Comparison of ENCODE assay signal across 8 cellular contexts in the genomic region with DNA sequence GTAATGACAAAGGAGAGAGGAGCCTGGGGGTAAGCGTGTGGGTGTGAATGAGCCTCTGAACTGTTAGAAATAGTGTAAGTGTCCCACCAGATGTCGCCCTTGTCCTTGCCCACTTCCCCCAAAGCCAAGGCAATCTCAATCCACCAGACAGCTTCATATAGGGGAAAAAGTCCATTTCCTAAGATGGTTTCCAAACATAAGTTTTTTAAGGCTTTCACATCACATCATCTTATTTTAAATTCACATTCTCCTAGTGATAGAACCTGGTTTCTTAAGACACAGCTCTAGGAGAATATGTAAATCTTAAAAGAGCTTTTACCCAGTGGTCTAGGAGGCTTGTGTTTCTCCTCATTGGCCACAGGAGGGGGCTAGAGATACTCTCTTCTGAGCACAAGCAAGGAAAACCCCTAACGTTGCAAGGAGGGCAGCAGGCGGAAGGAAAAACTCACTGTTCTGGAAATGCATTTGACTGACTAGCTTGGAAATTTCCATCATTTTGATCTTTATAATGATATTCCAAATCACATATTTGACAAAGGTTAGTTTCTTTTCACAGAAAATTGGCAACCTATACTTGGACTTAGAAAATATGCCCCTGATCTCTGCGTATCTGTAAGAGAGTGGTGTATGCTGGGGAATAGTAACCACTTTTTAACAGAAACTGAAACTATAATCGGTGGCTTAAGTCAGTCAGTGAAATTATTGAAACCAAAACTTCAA. TPM values are rescaled to one million over a fixed set of nuclear protein-coding genes. Genes with fewer than 3 reads are reported as not detected.
A peak's percentile ranks its signal among the peaks of the same experiment; 100 is the strongest.
DNase-seq lines count a peak whose midpoint lies in the region; ATAC-seq and TF ChIP-seq lines count a peak whose summit lies in the region.

No MANE protein-coding gene starts in this region.

- no peak overlapping the region for H3K27ac Mint-ChIP-seq in endothelial cell (ENCODE audit: unreplicated experiment)

- H3K27me3 ChIP-seq in muscle layer of colon (ENCODE audit: control insufficient read depth in 1 of 2, insufficient read depth in 2 of 2, low read length in 2 of 2), result no peaks in the 10 kb centered on the region

- peak overlapping the region; percentile 51 to 74 for H3K4me3 ChIP-seq in muscle layer of colon (ENCODE audit: low read depth in 1 of 2, low read length in 2 of 2)

- peaks cover 9% of the 10 kb centered on the region for H3K4me1 ChIP-seq in muscle layer of colon (ENCODE audit: insufficient read depth, low read length)

- peak overlapping the region; percentile 55 for H3K27ac ChIP-seq in muscle layer of colon (ENCODE audit: low read depth, low read length)

- H3K9ac ChIP-seq in muscle layer of colon (ENCODE audit: low read length), result peak overlapping the region; percentile 59

- no peak overlapping the region for H3K4me3 Mint-ChIP-seq in endothelial cell (ENCODE audit: unreplicated experiment)

- no peaks in the 10 kb centered on the region for H3K4me1 Mint-ChIP-seq in endothelial cell (ENCODE audit: unreplicated experiment)

- H3K36me3 Mint-ChIP-seq in endothelial cell (ENCODE audit: low read depth, unreplicated experiment), result no peaks in the 10 kb centered on the region

- no peaks in the 10 kb centered on the region for H3K9me3 ChIP-seq in muscle layer of colon (ENCODE audit: low read length)

- peaks cover 5% of the 10 kb centered on the region for H3K27me3 Mint-ChIP-seq in endothelial cell (ENCODE audit: unreplicated experiment)

- peak; percentile 81 for TF ChIP-seq CTCF in endothelial cell (IDR thresholded peaks at IDR 0.05; ENCODE audit: unreplicated experiment)

- no peaks in the 10 kb centered on the region for H3K36me3 ChIP-seq in muscle layer of colon (ENCODE audit: insufficient read depth, low read length)

- no peaks in the 10 kb centered on the region for H3K9me3 Mint-ChIP-seq in endothelial cell (ENCODE audit: unreplicated experiment)

- DNase-seq in COLO829 (ENCODE audit: low spot score) (peak; percentile 63), NCI-H82 treated with DMSO at 0.1 percent for 48 hours (lab: John Stamatoyannopoulos, UW; ENCODE audit: unreplicated experiment) (peak; percentile 96), endothelial cell (ENCODE audit: low spot score) (peak; percentile 76)
- DNase-seq in activated CD8-positive, alpha-beta memory T cell treated with anti-CD3 and anti-CD28 coated beads for 24 hours, result peak; percentile 75
- peak; percentile 51 to 66 for DNase-seq in stimulated activated CD8-positive, alpha-beta memory T cell treated with anti-CD3 and anti-CD28 coated beads, Interleukin-7, amount 100 ng/mL, for 4 hours (ENCODE audit: low read depth in 2 of 2)

- ATAC-seq in GM19455 (IDR thresholded peaks at IDR 0.05; ENCODE audit: unreplicated experiment) (peak; percentile 92), HG03571 (IDR thresholded peaks at IDR 0.05; ENCODE audit: unreplicated experiment) (peak; percentile 85)

RNA-seq across cellular contexts. Expression of a gene that starts 51.9 kb away (rescaled TPM):
- total RNA-seq in endothelial cell (ENCODE audit: unreplicated experiment), result 1.2 TPM

RNA-seq across cellular contexts. Expression of a gene that starts 52.0 kb away (rescaled TPM):
- total RNA-seq in endothelial cell (ENCODE audit: unreplicated experiment), result 0.64 TPM

Comparison
In these comparisons a context has a peak if more than half of its experiments do, and no peak if none do; other contexts are left out.
1. Peak in every context shown above with its lines: DNase-seq, ATAC-seq, H3K4me3 ChIP-seq and H3K27ac ChIP-seq.